In genomic region chr2:176126929-176127768, GRCh38 we compare ENCODE assay signal across 8 cellular contexts. TPM values are rescaled to one million over a fixed set of nuclear protein-coding genes. Genes with fewer than 3 reads are reported as not detected.
DNase-seq lines count a peak whose midpoint lies in the region; ATAC-seq and TF ChIP-seq lines count a peak whose summit lies in the region.

No MANE protein-coding gene starts in this region.

- H2BK120ac ChIP-seq in trophoblast cell (ENCODE audit: insufficient read depth, low read length, poor library complexity): no peak overlapping the region

- H3K79me1 ChIP-seq in trophoblast cell (ENCODE audit: low read length): no peaks in the 10 kb centered on the region

- no peak overlapping the region for H2AK5ac ChIP-seq in trophoblast cell (ENCODE audit: low read length)

- peaks cover 15% of the 10 kb centered on the region; the same call in 2 of the 3 replicates for H3K9me3 Mint-ChIP-seq in GM23338

- ATAC-seq in GM23338 (no peak), GM18505 (IDR thresholded peaks at IDR 0.05; ENCODE audit: unreplicated experiment) (no peak), GM19467 (IDR thresholded peaks at IDR 0.05; ENCODE audit: unreplicated experiment) (no peak)

- H3F3A ChIP-seq in GM23338 (replicated peaks; ENCODE audit: low read depth): peaks cover 49% of the 10 kb centered on the region; the same call in 1 of the 2 replicates

- no peak overlapping the region for H3K14ac ChIP-seq in trophoblast cell (ENCODE audit: low read length)

- H4K20me1 ChIP-seq in GM23338 (replicated peaks; ENCODE audit: insufficient read depth) (peaks cover 35% of the 10 kb centered on the region), OCI-LY7 (ENCODE audit: insufficient read depth, low read length) (no peaks in the 10 kb centered on the region)

- H3K4me1 Mint-ChIP-seq in GM23338: peaks cover 27% of the 10 kb centered on the region

- peak; percentile 67 for DNase-seq in ACHN
- peak; percentile 78 for DNase-seq in GM23338 (ENCODE audit: low spot score)
- DNase-seq in OCI-LY7 (ENCODE audit: low spot score): peak; percentile 66
- peak; percentile 69 to 70 for DNase-seq in activated T-cell treated with anti-CD3 and anti-CD28 coated beads, Interleukin-2, amount 50 U/mL, for 48 hours
- DNase-seq in fibroblast of pulmonary artery (ENCODE audit: low read depth): peak; percentile 75
- peak; percentile 41 to 83 for DNase-seq in trophoblast cell

- H3K4me1 ChIP-seq in GM23338 (ENCODE audit: insufficient read depth) (peaks cover 8% of the 10 kb centered on the region), OCI-LY7 (ENCODE audit: insufficient read depth, low read length, poor library complexity, severe bottlenecking) (no peaks in the 10 kb centered on the region), trophoblast cell (ENCODE audit: control insufficient read depth in 1 of 2, insufficient read depth in 2 of 2, low read length in 2 of 2) (peaks cover 18 to 22% of the 10 kb centered on the region in 2 experiments)

- WGBS in trophoblast cell (ENCODE audit: extremely low coverage, insufficient coverage, insufficient read length): no CpG with 5 or more reads among the region's 13 CpGs

- H2AFZ ChIP-seq in GM23338: no peak overlapping the region
- H2AFZ ChIP-seq in OCI-LY7 (ENCODE audit: low read length): no peak overlapping the region
- H2AFZ ChIP-seq in trophoblast cell (ENCODE audit: insufficient read depth, low read length, poor library complexity): no peak overlapping the region

- H4K12ac ChIP-seq in trophoblast cell (ENCODE audit: low read depth, low read length): no peak overlapping the region

- H4K8ac ChIP-seq in trophoblast cell (ENCODE audit: low read depth, low read length): no peak overlapping the region

- intact Hi-C loops in OCI-LY7 (cut with micrococcal nuclease; ENCODE audit: unreplicated experiment): loop anchor here (1.0 to 5.0 kb wide), 5 partner anchors 328 to 1020 kb away; no protein-coding TSS in a partner anchor

- no peak overlapping the region for H3K9ac ChIP-seq in trophoblast cell (ENCODE audit: low read length)

- no peaks in the 10 kb centered on the region for H3K36me3 Mint-ChIP-seq in GM23338 (ENCODE audit: low read depth)

- H3K36me3 ChIP-seq in GM23338 (ENCODE audit: insufficient read depth): no peaks in the 10 kb centered on the region
- H3K36me3 ChIP-seq in OCI-LY7 (ENCODE audit: insufficient read depth, low read length): no peaks in the 10 kb centered on the region
- H3K36me3 ChIP-seq in trophoblast cell (ENCODE audit: control insufficient read depth in 1 of 2, insufficient read depth in 2 of 2, low read length in 2 of 2): no peaks in the 10 kb centered on the region

- H3K4me3 ChIP-seq in GM23338 (no peak overlapping the region), OCI-LY7 (ENCODE audit: low read depth, low read length, poor library complexity, severe bottlenecking) (no peak overlapping the region), fibroblast of pulmonary artery (replicated peaks; ENCODE audit: low read depth, low read length) (no peak overlapping the region), trophoblast cell (ENCODE audit: low read depth, low read length) (no peak overlapping the region)

- H3K79me2 ChIP-seq in GM23338 (replicated peaks; ENCODE audit: insufficient read depth) (no peaks in the 10 kb centered on the region), OCI-LY7 (ENCODE audit: insufficient read depth, low read depth, low read length) (no peaks in the 10 kb centered on the region), trophoblast cell (ENCODE audit: control insufficient read depth, insufficient read depth, low read length, poor library complexity) (no peaks in the 10 kb centered on the region)

- H4K91ac ChIP-seq in trophoblast cell (ENCODE audit: low read depth, low read length): no peak overlapping the region

- POLR2A ChIA-PET in OCI-LY7 (lab: Charles Lee): interaction anchor here (0.5 to 0.6 kb wide), 2 partner anchors 53 to 688 kb away, joined by 3 read pairs; no protein-coding TSS in a partner anchor

- no peak for TF ChIP-seq POLR2A in GM18505 (IDR thresholded peaks at IDR 0.05; ENCODE audit: borderline replicate concordance, extremely low read depth, insufficient read depth, insufficient read length)

- H3K9me2 ChIP-seq in GM23338 (ENCODE audit: insufficient read depth): no peaks in the 10 kb centered on the region
- no peaks in the 10 kb centered on the region for H3K9me2 ChIP-seq in OCI-LY7 (ENCODE audit: insufficient read depth, low read length)

- CTCF ChIA-PET in OCI-LY7 (lab: Charles Lee; ENCODE audit: unreplicated experiment): interaction anchor here (0.5 to 1.4 kb wide), 4 partner anchors 33 to 524 kb away, joined by 3 to 6 read pairs (median 4); no protein-coding TSS in a partner anchor

- no peak overlapping the region for H2BK12ac ChIP-seq in trophoblast cell (ENCODE audit: low read length)

- in situ Hi-C loops in ACHN (cut with HindIII; ENCODE audit: low pct_ligation_motif_present, low pct_unique_long_range_greater_than_20kb, low sequenced_read_pairs): loop anchor here (25.0 kb wide), 2 partner anchors 310 to 535 kb away; no protein-coding TSS in a partner anchor

- no peak overlapping the region for H3K23ac ChIP-seq in trophoblast cell (ENCODE audit: low read length)

- H3K9me3 ChIP-seq in OCI-LY7 (ENCODE audit: low read length): no peaks in the 10 kb centered on the region
- peaks cover 8% of the 10 kb centered on the region for H3K9me3 ChIP-seq in trophoblast cell (ENCODE audit: insufficient read depth, low read depth, low read length)

- H3K27me3 ChIP-seq in GM23338 (ENCODE audit: insufficient read depth) (peaks cover 100% of the 10 kb centered on the region), trophoblast cell (ENCODE audit: insufficient read depth, low read length) (peaks cover 77% of the 10 kb centered on the region)

- H3K4ac ChIP-seq in trophoblast cell (ENCODE audit: low read depth, low read length): no peak overlapping the region

- H3K4me3 Mint-ChIP-seq in GM23338: no peak overlapping the region; the same call in 2 of the 3 replicates

- H3K18ac ChIP-seq in trophoblast cell (ENCODE audit: low read length): no peak overlapping the region

- H3K27me3 Mint-ChIP-seq in GM23338 (ENCODE audit: insufficient read depth, low read depth, poor library complexity): peaks cover 95% of the 10 kb centered on the region

- no peak overlapping the region for H3K27ac ChIP-seq in GM23338 (ENCODE audit: low read depth)
- H3K27ac ChIP-seq in OCI-LY7 (ENCODE audit: low read depth, low read length, poor library complexity, severe bottlenecking): no peak overlapping the region
- H3K27ac ChIP-seq in trophoblast cell (ENCODE audit: low read depth, low read length): no peak overlapping the region

- TF ChIP-seq CTCF in GM23338 (conservative IDR thresholded peaks at IDR 0.05; ENCODE audit: low read depth in 2 of 2) (peak; percentile 79 to 96), OCI-LY7 (conservative IDR thresholded peaks at IDR 0.05; ENCODE audit: low read length) (peak; percentile 99), fibroblast of pulmonary artery (IDR thresholded peaks at IDR 0.05; ENCODE audit: low read length, missing control alignments) (peak; percentile 70)

- BruUV-seq in OCI-LY7 (replicated peaks; lab: Mats Ljungman, UMichigan): no TSS peak

- no peak overlapping the region for H2BK5ac ChIP-seq in trophoblast cell (ENCODE audit: low read depth, low read length, poor library complexity)

- H3K27ac Mint-ChIP-seq in GM23338: no peak overlapping the region

- H3K4me2 ChIP-seq in GM23338: no peak overlapping the region
- H3K4me2 ChIP-seq in OCI-LY7 (ENCODE audit: low read length): no peak overlapping the region
- H3K4me2 ChIP-seq in trophoblast cell (ENCODE audit: low read length): no peak overlapping the region

TF ChIP-seq in GM23338, 12 proteins besides CTCF, POLR2A, EP300 and RAD21:
- no peak for TF ChIP-seq ZNF331 (CRISPR knock-in tag; IDR thresholded peaks at IDR 0.05; ENCODE audit: low read depth)
- no peak for TF ChIP-seq STAT1 (IDR thresholded peaks at IDR 0.05; ENCODE audit: unreplicated experiment)
- no peak for TF ChIP-seq ZNF114 (CRISPR knock-in tag; IDR thresholded peaks at IDR 0.05)
- peak; percentile 51 for TF ChIP-seq EZH2phosphoT487 (IDR thresholded peaks at IDR 0.05; ENCODE audit: unreplicated experiment)
- peak; percentile 45 for TF ChIP-seq EZH2 (IDR thresholded peaks at IDR 0.05; ENCODE audit: low read depth, unreplicated experiment)
TF ChIP-seq in GM23338: peak in this region for 2.

RNA-seq across cellular contexts. Expression of gene HOXD8, which starts 2.4 kb away (rescaled TPM):
- not detected in 2 replicates for total RNA-seq in GM23338 (2014; rRNA removed; shearing (Covaris generic))
- polyA plus RNA-seq in GM23338 (2016; fragmentation: Nextera tagmentation; extraction: Ambion mirVana): not detected in 2 replicates
- total RNA-seq in OCI-LY7 (2014; rRNA removed; shearing (Covaris generic)): not detected in 2 replicates
- total RNA-seq in OCI-LY7 (2022): not detected in 2 replicates
- 0.06 and 0.08 TPM in 2 replicates for polyA plus RNA-seq in trophoblast cell (2013)

RNA-seq across cellular contexts. Expression of gene HOXD9, which starts 4.6 kb away (rescaled TPM):
- not detected in 2 replicates for total RNA-seq in GM23338 (2014; rRNA removed; shearing (Covaris generic))
- not detected in 2 replicates for polyA plus RNA-seq in GM23338 (2016; fragmentation: Nextera tagmentation; extraction: Ambion mirVana)
- not detected in 2 replicates for total RNA-seq in OCI-LY7 (2014; rRNA removed; shearing (Covaris generic))
- total RNA-seq in OCI-LY7 (2022): not detected in 2 replicates
- 0.23 and 0.49 TPM in 2 replicates for polyA plus RNA-seq in trophoblast cell (2013)

RNA-seq across cellular contexts. Expression of gene HOXD10, which starts 10.6 kb away (rescaled TPM):
- not detected in 2 replicates for total RNA-seq in GM23338 (2014; rRNA removed; shearing (Covaris generic))
- not detected in 2 replicates for polyA plus RNA-seq in GM23338 (2016; fragmentation: Nextera tagmentation; extraction: Ambion mirVana)
- not detected in 2 replicates for total RNA-seq in OCI-LY7 (2014; rRNA removed; shearing (Covaris generic))
- total RNA-seq in OCI-LY7 (2022): not detected in 2 replicates
- 1.4 and 1.6 TPM in 2 replicates for polyA plus RNA-seq in trophoblast cell (2013)

RNA-seq across cellular contexts. Expression of gene HOXD11, which starts 20.1 kb away (rescaled TPM):
- total RNA-seq in GM23338 (2014; rRNA removed; shearing (Covaris generic)): not detected in 2 replicates
- polyA plus RNA-seq in GM23338 (2016; fragmentation: Nextera tagmentation; extraction: Ambion mirVana): not detected in 2 replicates
- total RNA-seq in OCI-LY7 (2014; rRNA removed; shearing (Covaris generic)): not detected in 2 replicates
- total RNA-seq in OCI-LY7 (2022): not detected in 2 replicates
- 2.7 and 3.3 TPM in 2 replicates for polyA plus RNA-seq in trophoblast cell (2013)

RNA-seq across cellular contexts. Expression of gene HOXD4, which starts 24.2 kb away (rescaled TPM):
- not detected in 2 replicates for total RNA-seq in GM23338 (2014; rRNA removed; shearing (Covaris generic))
- polyA plus RNA-seq in GM23338 (2016; fragmentation: Nextera tagmentation; extraction: Ambion mirVana): not detected in 2 replicates
- not detected in 2 replicates for total RNA-seq in OCI-LY7 (2014; rRNA removed; shearing (Covaris generic))
- not detected in 2 replicates for total RNA-seq in OCI-LY7 (2022)
- polyA plus RNA-seq in trophoblast cell (2013): not detected in 2 replicates
